10 cellular contexts compared by ENCODE assay signal in genomic region chr14:67517083-67517482, GRCh38. TPM values are rescaled to one million over a fixed set of nuclear protein-coding genes. Genes with fewer than 3 reads are reported as not detected.
A peak's percentile ranks its signal among the peaks of the same experiment; 100 is the strongest.
DNase-seq lines count a peak whose midpoint lies in the region; ATAC-seq and TF ChIP-seq lines count a peak whose summit lies in the region.
"Had no signal": no experiment of that assay in that cellular context is flagged by ENCODE, and none has a peak within 500 bp of the region (broad histone marks: within the 10 kb centered on the region; RNA-seq: fewer than 3 reads in every experiment).

No MANE protein-coding gene starts in this region.

- WGBS in esophagus squamous epithelium, 2 donors: 29 to 38% methylated on average over 9 to 11 of the region's 12 CpGs
- WGBS in suprapubic skin: 20% methylated on average over 12 of the region's 12 CpGs

- H3K4me1 Mint-ChIP-seq in neural progenitor cell (peaks cover under 1% of the 10 kb centered on the region), CD14-positive monocyte (peaks cover 50% of the 10 kb centered on the region)

- H3K4me3 ChIP-seq in neural progenitor cell: no peak overlapping the region
- no peak overlapping the region for H3K4me3 ChIP-seq in esophagus squamous epithelium
- no peak overlapping the region for H3K4me3 ChIP-seq in suprapubic skin
- H3K4me3 ChIP-seq: left lung had no signal

- H3K27me3 Mint-ChIP-seq in neural progenitor cell (ENCODE audit: insufficient read depth, low read depth) (peaks cover 38% of the 10 kb centered on the region), CD14-positive monocyte (ENCODE audit: low read depth in 3 of 3) (peaks cover 20 to 36% (median 31%) of the 10 kb centered on the region in 3 donors)

- H3K4me1 ChIP-seq in foreskin keratinocyte: no peaks in the 10 kb centered on the region
- peaks cover 4% of the 10 kb centered on the region for H3K4me1 ChIP-seq in neural progenitor cell
- peaks cover 10 to 27% (median 10%) of the 10 kb centered on the region in 3 donors for H3K4me1 ChIP-seq in esophagus squamous epithelium
- H3K4me1 ChIP-seq in suprapubic skin: peaks cover 24% of the 10 kb centered on the region

- no peaks in the 10 kb centered on the region for H3K79me2 ChIP-seq in neural progenitor cell (ENCODE audit: low read depth)

- H3K36me3 Mint-ChIP-seq in neural progenitor cell (no peaks in the 10 kb centered on the region), CD14-positive monocyte (no peaks in the 10 kb centered on the region)

- no peak overlapping the region for H3K4me2 ChIP-seq in neural progenitor cell

- H3F3A ChIP-seq in neural progenitor cell (ENCODE audit: low read depth): peaks cover 22% of the 10 kb centered on the region

- no peak overlapping the region for H3K9ac ChIP-seq in neural progenitor cell

- no peaks in the 10 kb centered on the region for H4K20me1 ChIP-seq in neural progenitor cell (ENCODE audit: low read depth)

- H3K27me3 ChIP-seq in foreskin keratinocyte: peaks cover 21% of the 10 kb centered on the region
- peaks cover 92% of the 10 kb centered on the region for H3K27me3 ChIP-seq in neural progenitor cell
- peaks cover 0 to 63% (median 0%) of the 10 kb centered on the region in 4 donors for H3K27me3 ChIP-seq in esophagus squamous epithelium
- peaks cover 10% of the 10 kb centered on the region for H3K27me3 ChIP-seq in suprapubic skin

- TF ChIP-seq CTCF in foreskin keratinocyte (conservative IDR thresholded peaks at IDR 0.05) (peak; percentile 50), neural progenitor cell (IDR thresholded peaks at IDR 0.05) (peak; percentile 35), esophagus squamous epithelium (IDR thresholded peaks at IDR 0.05) (no peak), suprapubic skin (IDR thresholded peaks at IDR 0.05) (no peak), CD14-positive monocyte (IDR thresholded peaks at IDR 0.05) (no peak)

- ATAC-seq in SK-N-SH treated with all-trans-retinoic acid at 6 μM for 48 hours (0 out of 3 replicates have a peak, but pooled peaks have one; percentile 9), foreskin keratinocyte (no peak)
- ATAC-seq: left lung had no signal

- DNase-seq in D341Med (ENCODE audit: low spot score) (peak; percentile 64), foreskin keratinocyte (no peak), neural progenitor cell (ENCODE audit: low spot score) (peak; percentile 74), esophagus squamous epithelium (lab: John Stamatoyannopoulos, UW) (no peak), suprapubic skin (ENCODE audit: low spot score in 2 of 2) (no peak), CD14-positive monocyte (ENCODE audit: low spot score) (no peak)
- no peak for DNase-seq in activated CD4-positive, alpha-beta T cell treated with anti-CD3 and anti-CD28 coated beads, Interleukin-2, amount 50 U/mL, for 4 hours
- DNase-seq: left lung, NCI-H2081 had no signal

- TF ChIP-seq EP300 in suprapubic skin (IDR thresholded peaks at IDR 0.05): no peak

- H3K9me3 Mint-ChIP-seq in neural progenitor cell: no peaks in the 10 kb centered on the region
- no peaks in the 10 kb centered on the region for H3K9me3 Mint-ChIP-seq in CD14-positive monocyte

- no peak overlapping the region for H3K27ac ChIP-seq in foreskin keratinocyte
- H3K27ac ChIP-seq in neural progenitor cell: no peak overlapping the region
- H3K27ac ChIP-seq in esophagus squamous epithelium: no peak overlapping the region
- no peak overlapping the region for H3K27ac ChIP-seq in suprapubic skin
- H3K27ac ChIP-seq: left lung had no signal

- H3K9me3 ChIP-seq in neural progenitor cell (ENCODE audit: low read depth) (no peaks in the 10 kb centered on the region), esophagus squamous epithelium (no peaks in the 10 kb centered on the region), suprapubic skin (no peaks in the 10 kb centered on the region)
- H3K9me3 ChIP-seq: left lung had no signal

- H3K4me3 Mint-ChIP-seq in neural progenitor cell: peak overlapping the region; percentile 77
- no peak overlapping the region for H3K4me3 Mint-ChIP-seq in CD14-positive monocyte

- intact Hi-C loops in esophagus squamous epithelium (cut with DNase I) (no loop called here), CD14-positive monocyte (cut with micrococcal nuclease) (no loop called here)

- H2AFZ ChIP-seq in neural progenitor cell (replicated peaks): no peak overlapping the region

- no peak overlapping the region for H3K27ac Mint-ChIP-seq in neural progenitor cell
- peak overlapping the region in 1 of 7 donors; percentile 38 for H3K27ac Mint-ChIP-seq in CD14-positive monocyte

- H3K36me3 ChIP-seq in neural progenitor cell: no peaks in the 10 kb centered on the region
- H3K36me3 ChIP-seq in esophagus squamous epithelium: no peaks in the 10 kb centered on the region
- no peaks in the 10 kb centered on the region for H3K36me3 ChIP-seq in suprapubic skin
- H3K36me3 ChIP-seq: left lung had no signal

- no peak for TF ChIP-seq POLR2A in esophagus squamous epithelium (IDR thresholded peaks at IDR 0.05)
- TF ChIP-seq POLR2A in suprapubic skin (IDR thresholded peaks at IDR 0.05): no peak

TF ChIP-seq in SK-N-SH treated with all-trans-retinoic acid at 6 μM for 48 hours, 23 proteins besides CTCF, POLR2A, EP300 and RAD21 (continues in another document):
- TF ChIP-seq ZFP30 (CRISPR knock-in tag; IDR thresholded peaks at IDR 0.05) (no peak), TCF4 (CRISPR knock-in tag; IDR thresholded peaks at IDR 0.05; ENCODE audit: borderline replicate concordance) (no peak), ZFP3 (CRISPR knock-in tag; IDR thresholded peaks at IDR 0.05) (no peak), RARB (CRISPR knock-in tag; IDR thresholded peaks at IDR 0.05) (no peak), CSRNP3 (CRISPR knock-in tag; IDR thresholded peaks at IDR 0.05) (no peak), ESRRG (CRISPR knock-in tag; IDR thresholded peaks at IDR 0.05) (no peak), GLIS3 (CRISPR knock-in tag; IDR thresholded peaks at IDR 0.05) (no peak), ZNF70 (CRISPR knock-in tag; IDR thresholded peaks at IDR 0.05) (no peak), TSHZ2 (CRISPR knock-in tag; IDR thresholded peaks at IDR 0.05) (no peak), PPARA (CRISPR knock-in tag; IDR thresholded peaks at IDR 0.05; ENCODE audit: borderline replicate concordance) (no peak), CREB5 (CRISPR knock-in tag; IDR thresholded peaks at IDR 0.05; ENCODE audit: low read depth) (no peak), ZNF565 (CRISPR knock-in tag; conservative IDR thresholded peaks at IDR 0.05; ENCODE audit: low read depth) (no peak)

RNA-seq across cellular contexts. Expression of gene PLEKHH1, which starts 16.0 kb away (rescaled TPM):
- 3.5 and 3.8 TPM in 2 replicates for total RNA-seq in foreskin keratinocyte
- 1.4 and 2.0 TPM in 2 replicates for polyA plus RNA-seq in foreskin keratinocyte
- total RNA-seq in neural progenitor cell (ENCODE audit: low replicate concordance): 10.1 and 17.6 TPM in 2 replicates
- 1 to 10 TPM; 4.1 to 7.9 (median 5.7) TPM for total RNA-seq in esophagus squamous epithelium
- 10 to 100 TPM; 15.3 to 75.6 (median 23.7) TPM for total RNA-seq in suprapubic skin
- polyA plus RNA-seq in CD14-positive monocyte: not detected

RNA-seq across cellular contexts. Expression of gene TMEM229B, which starts 28.6 kb away (rescaled TPM):
- total RNA-seq in foreskin keratinocyte (2.2 and 3.4 TPM in 2 replicates), neural progenitor cell (ENCODE audit: low replicate concordance) (0.12 TPM in 1 of 2 replicates, not detected in the other), esophagus squamous epithelium (under 1 TPM; 0.30 to 0.76 (median 0.50) TPM), suprapubic skin (1 to 10 TPM; 1.5 to 3.3 (median 1.8) TPM)
- polyA plus RNA-seq in foreskin keratinocyte (1.5 and 2.2 TPM in 2 replicates), CD14-positive monocyte (10 to 100 TPM; 17.3 to 18.7 TPM)

Comparison
In these comparisons a context has a peak if more than half of its experiments do, and no peak if none do; other contexts are left out.
1. DNase-seq: peak in D341Med (single experiment) and neural progenitor cell (single experiment); none in foreskin keratinocyte (0 of 2), esophagus squamous epithelium (single experiment), suprapubic skin (0 of 2), activated CD4-positive, alpha-beta T cell treated with anti-CD3 and anti-CD28 coated beads, Interleukin-2, amount 50 U/mL, for 4 hours (0 of 2) and CD14-positive monocyte (single experiment).
2. CTCF ChIP-seq: peak in foreskin keratinocyte (single experiment) and neural progenitor cell (single experiment); none in esophagus squamous epithelium (0 of 6), suprapubic skin (0 of 2) and CD14-positive monocyte (single experiment).